Comparison of ENCODE assay signal across 1 cellular context in genomic region chr11:47184711-47185304, GRCh38.
A peak's percentile ranks its signal among the peaks of the same experiment; 100 is the strongest.
TF ChIP-seq lines count a peak whose summit lies in the region.

No MANE protein-coding gene starts in this region.

TF ChIP-seq in HepG2, 621 proteins besides CTCF, POLR2A, EP300 and RAD21 (continued from another document and continues in another):
- TF ChIP-seq ZNF646 (CRISPR knock-in tag; IDR thresholded peaks at IDR 0.05) (no peak), NR2F6 (IDR thresholded peaks at IDR 0.05) (peak; percentile 71; the same call in 1 of the 2 replicates), NR2F6 (CRISPR knock-in tag; IDR thresholded peaks at IDR 0.05) (peak; percentile 47; the same call in 1 of the 2 replicates), ZNF441 (CRISPR knock-in tag; IDR thresholded peaks at IDR 0.05; ENCODE audit: borderline replicate concordance) (no peak), PHF21A (CRISPR knock-in tag; IDR thresholded peaks at IDR 0.05) (peak; percentile 84; the same call in 1 of the 2 replicates), BCLAF1 (IDR thresholded peaks at IDR 0.05) (no peak), ZNF331 (CRISPR knock-in tag; IDR thresholded peaks at IDR 0.05) (peak; percentile 16; the same call in 1 of the 2 replicates), LRRFIP1 (CRISPR knock-in tag; conservative IDR thresholded peaks at IDR 0.05) (no peak), NONO (IDR thresholded peaks at IDR 0.05) (no peak), NONO (CRISPR knock-in tag; conservative IDR thresholded peaks at IDR 0.05) (peak; percentile 87), TEF (CRISPR knock-in tag; IDR thresholded peaks at IDR 0.05) (no peak), ZNF605 (CRISPR knock-in tag; IDR thresholded peaks at IDR 0.05) (0 out of 2 replicates have a peak, but pooled peaks have one; percentile 47), ZSCAN20 (CRISPR knock-in tag; IDR thresholded peaks at IDR 0.05; ENCODE audit: borderline replicate concordance) (0 out of 2 replicates have a peak, but pooled peaks have one; percentile 25), UBTF (CRISPR knock-in tag; IDR thresholded peaks at IDR 0.05) (peak; percentile 99), ZNF609 (CRISPR knock-in tag; IDR thresholded peaks at IDR 0.05; ENCODE audit: borderline replicate concordance) (peak; percentile 63; the same call in 1 of the 2 replicates), ZBTB49 (CRISPR knock-in tag; IDR thresholded peaks at IDR 0.05; ENCODE audit: borderline replicate concordance) (no peak), SUZ12 (IDR thresholded peaks at IDR 0.05; ENCODE audit: low read depth, low read length) (no peak), NFE2L1 (CRISPR knock-in tag; IDR thresholded peaks at IDR 0.05; ENCODE audit: borderline replicate concordance) (no peak; the same call in 1 of the 2 replicates), HOXA3 (CRISPR knock-in tag; IDR thresholded peaks at IDR 0.05) (peak; percentile 30; the same call in 1 of the 2 replicates), YY1 (IDR thresholded peaks at IDR 0.05; ENCODE audit: insufficient read depth, insufficient replicate concordance, low read depth, low read length) (peak; percentile 41), JUNB (CRISPR knock-in tag; IDR thresholded peaks at IDR 0.05; ENCODE audit: borderline replicate concordance) (no peak), ZC3H13 (CRISPR knock-in tag; IDR thresholded peaks at IDR 0.05) (no peak), ZUFSP (CRISPR knock-in tag; IDR thresholded peaks at IDR 0.05; ENCODE audit: borderline replicate concordance) (no peak), ZMAT3 (CRISPR knock-in tag; conservative IDR thresholded peaks at IDR 0.05) (no peak), ZGPAT (CRISPR knock-in tag; IDR thresholded peaks at IDR 0.05) (0 out of 2 replicates have a peak, but pooled peaks have one; percentile 35)
